29 cellular contexts compared by ENCODE assay signal in the genomic region with DNA sequence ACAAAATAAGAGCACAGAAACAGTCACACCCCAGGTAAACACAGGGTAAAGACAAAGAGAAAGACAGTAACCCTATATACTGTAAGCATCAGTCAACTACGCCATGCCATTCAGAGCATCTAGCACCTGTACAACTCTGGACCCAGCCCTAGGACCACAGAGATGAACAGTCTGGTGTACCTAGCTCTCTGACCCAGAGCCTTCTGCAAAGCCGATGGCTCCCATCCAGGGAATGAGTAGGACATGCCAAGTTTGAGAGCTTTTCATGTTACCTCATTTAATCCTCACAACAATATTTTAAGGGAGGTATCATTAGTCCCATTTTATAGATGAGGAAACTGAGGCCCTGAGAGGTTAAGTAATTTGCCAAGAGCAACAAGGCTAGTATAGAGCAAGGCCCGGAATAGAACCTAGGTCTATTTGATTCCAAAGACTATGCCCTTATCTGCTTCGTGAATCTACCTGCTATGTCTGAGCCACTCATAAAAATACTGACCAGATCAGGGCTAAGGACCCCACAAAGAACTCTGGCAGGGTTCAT. TPM values are rescaled to one million over a fixed set of nuclear protein-coding genes. Genes with fewer than 3 reads are reported as not detected.
DNase-seq lines count a peak whose midpoint lies in the region; ATAC-seq, FAIRE-seq and TF ChIP-seq lines count a peak whose summit lies in the region.
"Had no signal": no experiment of that assay in that cellular context is flagged by ENCODE, and none has a peak within 500 bp of the region (broad histone marks: within the 10 kb centered on the region; RNA-seq: fewer than 3 reads in every experiment).

No MANE protein-coding gene starts in this region.

- TF ChIP-seq CTCF in Caco-2 (IDR thresholded peaks at IDR 0.05; ENCODE audit: insufficient read depth in 1 of 2, low read depth in 1 of 2, low read length in 1 of 2, severe bottlenecking in 1 of 2, unreplicated experiment in 1 of 2) = no peak
- TF ChIP-seq CTCF in WTC11 (IDR thresholded peaks at IDR 0.05) = no peak
- TF ChIP-seq CTCF in endodermal cell (conservative IDR thresholded peaks at IDR 0.05) = no peak
- no peak for TF ChIP-seq CTCF in pancreas (IDR thresholded peaks at IDR 0.05)
- TF ChIP-seq CTCF in coronary artery (IDR thresholded peaks at IDR 0.05) = no peak
- TF ChIP-seq CTCF in OCI-LY7 (conservative IDR thresholded peaks at IDR 0.05; ENCODE audit: low read length) = no peak

- H3K9ac ChIP-seq in endodermal cell (ENCODE audit: extremely low read depth, low read length, poor library complexity, severe bottlenecking) = no peak overlapping the region
- H3K9ac ChIP-seq: BLaER1 treated with 17β-estradiol and CSF1 and Interleukin-3, amounts not matched to agents 10 nM and 100 nM had no signal

- H4K20me1 ChIP-seq in OCI-LY7 (ENCODE audit: insufficient read depth, low read length) = no peaks in the 10 kb centered on the region
- H4K20me1 ChIP-seq: BLaER1 treated with 17β-estradiol and CSF1 and Interleukin-3, amounts not matched to agents 10 nM and 100 nM had no signal

- H2AFZ ChIP-seq in OCI-LY7 (ENCODE audit: low read length) = no peak overlapping the region
- H2AFZ ChIP-seq: PC-9 had no signal

- 93 to 100% methylated on average over 2 to 4 of the region's 4 CpGs for WGBS in endodermal cell (ENCODE audit: insufficient coverage in 1 of 2, insufficient read length in 1 of 2), 2 experiments
- 86% methylated on average over 4 of the region's 4 CpGs for WGBS in pancreas, 2 donors

- H3K4me3 ChIP-seq in Caco-2 (ENCODE audit: low read depth, low read length) = no peak overlapping the region
- no peak overlapping the region for H3K4me3 ChIP-seq in endodermal cell (ENCODE audit: low read length)
- no peak overlapping the region for H3K4me3 ChIP-seq in pancreas
- no peak overlapping the region for H3K4me3 ChIP-seq in coronary artery
- no peak overlapping the region for H3K4me3 ChIP-seq in OCI-LY7 (ENCODE audit: low read depth, low read length, poor library complexity, severe bottlenecking)
- H3K4me3 ChIP-seq: BLaER1 treated with 17β-estradiol and CSF1 and Interleukin-3, amounts not matched to agents 10 nM and 100 nM; GM12878; MG63; PC-9; SJSA1 had no signal

- H3K9me3 ChIP-seq in Caco-2 (no peaks in the 10 kb centered on the region), endodermal cell (ENCODE audit: control insufficient read depth, low read length) (no peaks in the 10 kb centered on the region), pancreas (no peaks in the 10 kb centered on the region), T-helper 17 cell (ENCODE audit: control insufficient read depth, low read length, poor library complexity, severe bottlenecking) (no peaks in the 10 kb centered on the region), OCI-LY7 (ENCODE audit: low read length) (no peaks in the 10 kb centered on the region)
- H3K9me3 ChIP-seq: BLaER1 treated with 17β-estradiol and CSF1 and Interleukin-3, amounts not matched to agents 10 nM and 100 nM; MG63; SJSA1 had no signal

- H3K27me3 Mint-ChIP-seq in Caco-2 (ENCODE audit: insufficient read depth, unreplicated experiment) (no peaks in the 10 kb centered on the region), WTC11 (ENCODE audit: low read depth) (peaks cover 8% of the 10 kb centered on the region; the same call in 1 of the 2 replicates), endodermal cell (ENCODE audit: insufficient read depth) (peaks cover 11% of the 10 kb centered on the region), T-helper 17 cell (peaks cover 7% of the 10 kb centered on the region)

- H3K27ac Mint-ChIP-seq in Caco-2 (ENCODE audit: unreplicated experiment) (peak overlapping the region; percentile 95), WTC11 (peak overlapping the region; percentile 22; the same call in 1 of the 2 replicates), endodermal cell (peak overlapping the region; percentile 84), T-helper 17 cell (no peak overlapping the region)
- H3K27ac Mint-ChIP-seq: CD4-positive, alpha-beta memory T cell had no signal

- no TSS peak for BruUV-seq in Caco-2 (replicated peaks; lab: Mats Ljungman, UMichigan)
- no TSS peak for BruUV-seq in OCI-LY7 (replicated peaks; lab: Mats Ljungman, UMichigan)

- CTCF ChIA-PET in Caco-2 (lab: Charles Lee) = interaction anchor here (0.7 to 14.6 kb wide), 10 partner anchors 8 to 723 kb away, joined by 3 to 540 read pairs (median 4); no protein-coding TSS in a partner anchor
- CTCF ChIA-PET in WTC11 (lab: Charles Lee) = interaction anchor here (0.9 to 8.8 kb wide), 6 partner anchors 9 to 362 kb away, joined by 3 to 109 read pairs (median 6); no protein-coding TSS in a partner anchor
- CTCF ChIA-PET in OCI-LY7 (lab: Charles Lee; ENCODE audit: unreplicated experiment) = no interaction called here

- H3K9me2 ChIP-seq in OCI-LY7 (ENCODE audit: insufficient read depth, low read length) = no peaks in the 10 kb centered on the region

- POLR2A ChIA-PET in Caco-2 (lab: Charles Lee) (interaction anchor here (1.0 to 1.4 kb wide), 4 partner anchors 93 to 446 kb away, joined by 3 to 8 read pairs (median 5); a partner anchor contains a TSS), WTC11 (lab: Charles Lee) (no interaction called here), OCI-LY7 (lab: Charles Lee) (no interaction called here)

- peaks cover 48% of the 10 kb centered on the region for H3K4me1 ChIP-seq in Caco-2
- H3K4me1 ChIP-seq in endodermal cell (ENCODE audit: control insufficient read depth, insufficient read depth, low read length) = peaks cover 5% of the 10 kb centered on the region
- peaks cover 10 to 22% (median 17%) of the 10 kb centered on the region in 3 donors for H3K4me1 ChIP-seq in pancreas
- peaks cover 8% of the 10 kb centered on the region for H3K4me1 ChIP-seq in OCI-LY7 (ENCODE audit: insufficient read depth, low read length, poor library complexity, severe bottlenecking)

- H3K36me3 ChIP-seq in Caco-2 (ENCODE audit: control insufficient read depth, insufficient read depth, low read length) (no peaks in the 10 kb centered on the region), endodermal cell (ENCODE audit: control insufficient read depth, insufficient read depth, low read length) (no peaks in the 10 kb centered on the region), pancreas (no peaks in the 10 kb centered on the region), OCI-LY7 (ENCODE audit: insufficient read depth, low read length) (no peaks in the 10 kb centered on the region)
- H3K36me3 ChIP-seq: BLaER1 treated with 17β-estradiol and CSF1 and Interleukin-3, amounts not matched to agents 10 nM and 100 nM; MG63; SJSA1 had no signal

- H3K9me3 Mint-ChIP-seq in Caco-2 (ENCODE audit: unreplicated experiment) (peaks cover 9% of the 10 kb centered on the region), WTC11 (no peaks in the 10 kb centered on the region), endodermal cell (no peaks in the 10 kb centered on the region)

- no peak for FAIRE-seq in pancreas (lab: Jason Lieb, UNC)
- FAIRE-seq: A204.1, GM12878, H54 had no signal

- H3K36me3 Mint-ChIP-seq in Caco-2 (ENCODE audit: insufficient read depth, unreplicated experiment) = peaks cover 11% of the 10 kb centered on the region
- H3K36me3 Mint-ChIP-seq in WTC11 = no peaks in the 10 kb centered on the region
- H3K36me3 Mint-ChIP-seq in endodermal cell (ENCODE audit: low read depth) = no peaks in the 10 kb centered on the region
- H3K36me3 Mint-ChIP-seq in T-helper 17 cell (ENCODE audit: low read depth) = no peaks in the 10 kb centered on the region
- H3K36me3 Mint-ChIP-seq: CD4-positive, alpha-beta memory T cell had no signal

- H3K4me2 ChIP-seq in OCI-LY7 (ENCODE audit: low read length) = no peak overlapping the region
- H3K4me2 ChIP-seq: BLaER1 treated with 17β-estradiol and CSF1 and Interleukin-3, amounts not matched to agents 10 nM and 100 nM had no signal

- ATAC-seq in WTC11 (no peak), pancreas (no peak), T-helper 17 cell (no peak)
- ATAC-seq: GM12878 had no signal

- peak overlapping the region; percentile 77 for H3K4me3 Mint-ChIP-seq in Caco-2 (ENCODE audit: unreplicated experiment)
- H3K4me3 Mint-ChIP-seq in WTC11 = no peak overlapping the region
- no peak overlapping the region for H3K4me3 Mint-ChIP-seq in endodermal cell
- H3K4me3 Mint-ChIP-seq in T-helper 17 cell = no peak overlapping the region

- DNase-seq in Caco-2 (no peak), WTC11 (ENCODE audit: low spot score) (no peak), endodermal cell (no peak), pancreas (no peak), coronary artery (ENCODE audit: low spot score) (no peak), activated gamma-delta T cell (lab: John Stamatoyannopoulos, UW) (no peak), T-helper 17 cell (no peak), OCI-LY7 (ENCODE audit: low spot score) (no peak)
- DNase-seq: AML-193; CD4-positive, alpha-beta memory T cell; COR-L47; GDM1; KG1; MG63; NCI-H1105 treated with DMSO at 0.1 percent for 48 hours; NCI-H146; NCI-H1930; NCI-H2107; NCI-H446; NCI-H524 treated with DMSO at 0.1 percent for 48 hours; NCI-H82; NK-92 treated with Interleukin-12 subunit alpha and Interleukin-12 subunit beta, amount 100 ng/mL, for 24 hours; Right ventricle myocardium superior had no signal

- H3K27me3 ChIP-seq in Caco-2 (replicated peaks; ENCODE audit: control insufficient read depth, insufficient read depth, low read length) = no peaks in the 10 kb centered on the region
- H3K27me3 ChIP-seq in endodermal cell (ENCODE audit: control insufficient read depth, insufficient read depth, low read length, poor library complexity, severe bottlenecking) = no peaks in the 10 kb centered on the region
- no peaks in the 10 kb centered on the region for H3K27me3 ChIP-seq in pancreas
- H3K27me3 ChIP-seq: BLaER1 treated with 17β-estradiol and CSF1 and Interleukin-3, amounts not matched to agents 10 nM and 100 nM; MG63; SJSA1 had no signal

- no peak overlapping the region for H3K27ac ChIP-seq in endodermal cell (ENCODE audit: low read depth, low read length)
- peak overlapping the region; percentile 39 to 71 (median 64) for H3K27ac ChIP-seq in pancreas
- no peak overlapping the region for H3K27ac ChIP-seq in coronary artery
- H3K27ac ChIP-seq in OCI-LY7 (ENCODE audit: low read depth, low read length, poor library complexity, severe bottlenecking) = no peak overlapping the region
- H3K27ac ChIP-seq: BLaER1 treated with 17β-estradiol and CSF1 and Interleukin-3, amounts not matched to agents 10 nM and 100 nM; PC-9; SJSA1 had no signal

- peaks cover 56% of the 10 kb centered on the region for H3K4me1 Mint-ChIP-seq in Caco-2 (ENCODE audit: low read depth, unreplicated experiment)
- peaks cover 58% of the 10 kb centered on the region for H3K4me1 Mint-ChIP-seq in WTC11
- peaks cover 46% of the 10 kb centered on the region for H3K4me1 Mint-ChIP-seq in endodermal cell
- peaks cover 17% of the 10 kb centered on the region for H3K4me1 Mint-ChIP-seq in T-helper 17 cell

- no peaks in the 10 kb centered on the region for H3K79me2 ChIP-seq in OCI-LY7 (ENCODE audit: insufficient read depth, low read depth, low read length)

- intact Hi-C loops in Caco-2 (cut with micrococcal nuclease; ENCODE audit: unreplicated experiment) (loop anchor here (1.0 to 10.0 kb wide), 4 partner anchors 9 to 338 kb away; a partner anchor contains a TSS), pancreas (cut with DNase I) (loop anchor here in 2 of 3 donors (10.0 kb wide), 2 partner anchors 135 to 355 kb away; no protein-coding TSS in a partner anchor), OCI-LY7 (cut with micrococcal nuclease; ENCODE audit: unreplicated experiment) (loop anchor here (10.0 kb wide), 2 partner anchors 125 to 235 kb away; no protein-coding TSS in a partner anchor)

RNA-seq across cellular contexts. Expression of a gene that starts 3.4 kb away (rescaled TPM):
- 25.6 and 29.1 TPM in 2 replicates for total RNA-seq in Caco-2 (2022)
- 3.6 to 4.1 TPM (median 3.8 TPM) in 3 replicates for total RNA-seq in WTC11 (2021)
- 1 to 10 TPM; 5.8 to 8.3 TPM for total RNA-seq in endodermal cell
- 8.6 TPM for polyA plus RNA-seq in endodermal cell (2013, experiment 1 of 2)
- 6.6 TPM for polyA plus RNA-seq in endodermal cell (2013, experiment 2 of 2)
- total RNA-seq in pancreas = 10 to 100 TPM in 2 of 6 donors, 1 to 10 TPM in 4; 4.8 to 11.1 (median 8.4) TPM
- 10 to 100 TPM; 15.3 to 17.7 TPM for polyA plus RNA-seq in pancreas
- 10 to 100 TPM in 1 of 2 donors, 1 to 10 TPM in 1; 9.1 to 11.6 TPM for total RNA-seq in T-helper 17 cell
- 0.35 TPM in 1 of 2 replicates, not detected in the other for total RNA-seq in OCI-LY7 (2014; rRNA removed; shearing (Covaris generic))
- total RNA-seq in OCI-LY7 (2022) = 1.4 and 1.9 TPM in 2 replicates

Comparison
In these comparisons a context has a peak if more than half of its experiments do, and no peak if none do; other contexts are left out.
1. H3K27ac ChIP-seq: peak in pancreas (4 of 4); none in endodermal cell (single experiment), coronary artery (0 of 2) and OCI-LY7 (single experiment).